ENCODE assay signal across 8 cellular contexts in genomic region chr22:49934144-49934890, GRCh38. TPM values are rescaled to one million over a fixed set of nuclear protein-coding genes. Genes with fewer than 3 reads are reported as not detected.
DNase-seq lines count a peak whose midpoint lies in the region; ATAC-seq and TF ChIP-seq lines count a peak whose summit lies in the region.

No MANE protein-coding gene starts in this region.

- H3K4me1 Mint-ChIP-seq in central memory CD8-positive, alpha-beta T cell, result peaks cover 19% of the 10 kb centered on the region

- H3K27me3 ChIP-seq in PC-9 (ENCODE audit: insufficient read depth, low read depth), result no peaks in the 10 kb centered on the region; the same call in 1 of the 2 replicates
- H3K27me3 ChIP-seq in uterus, result no peaks in the 10 kb centered on the region

- H3K9me2 ChIP-seq in PC-9 (ENCODE audit: insufficient read depth), result no peaks in the 10 kb centered on the region

- H3K27ac ChIP-seq in PC-9 (no peak overlapping the region), uterus (peak overlapping the region; percentile 91 to 92)

- ATAC-seq in central memory CD8-positive, alpha-beta T cell (replicated peaks; ENCODE audit: extremely low read depth, poor library complexity, severe bottlenecking), result no peak
- ATAC-seq in HG02623 (IDR thresholded peaks at IDR 0.05; ENCODE audit: unreplicated experiment) (no peak), GM18519 (IDR thresholded peaks at IDR 0.05; ENCODE audit: low FRiP score, unreplicated experiment) (no peak)

- no peaks in the 10 kb centered on the region for H3K27me3 Mint-ChIP-seq in central memory CD8-positive, alpha-beta T cell

- peak overlapping the region; percentile 68 for H3K4me3 Mint-ChIP-seq in central memory CD8-positive, alpha-beta T cell

- intact Hi-C loops in PC-9 (cut with micrococcal nuclease; ENCODE audit: unreplicated experiment) (no loop called here), uterus (cut with DNase I; ENCODE audit: low total_unique reads) (no loop called here)

- no peaks in the 10 kb centered on the region for H4K20me1 ChIP-seq in PC-9 (ENCODE audit: insufficient read depth)

- BruUV-seq in PC-9 (replicated peaks; lab: Mats Ljungman, UMichigan), result TSS peak; percentile 68

- TF ChIP-seq POLR2A in uterus (IDR thresholded peaks at IDR 0.05), result no peak

- H3K4me1 ChIP-seq in PC-9 (replicated peaks; ENCODE audit: insufficient read depth), result peaks cover 29% of the 10 kb centered on the region
- peaks cover 0 to 33% of the 10 kb centered on the region in 2 donors for H3K4me1 ChIP-seq in uterus

- CTCF ChIA-PET in PC-9 (lab: Charles Lee), result no interaction called here

- POLR2A ChIA-PET in PC-9 (lab: Charles Lee; ENCODE audit: unreplicated experiment), result interaction anchor here (0.5 to 1.0 kb wide), 5 partner anchors 15 to 70 kb away, joined by 3 to 4 read pairs (median 3); partner anchors contain the start of gene PIM3

- H3F3A ChIP-seq in PC-9 (ENCODE audit: insufficient read depth, low read depth), result peaks cover 37% of the 10 kb centered on the region

- TF ChIP-seq CTCF in GM12864 (IDR thresholded peaks at IDR 0.05; ENCODE audit: low read depth, low read length, missing control alignments), result no peak
- no peak for TF ChIP-seq CTCF in PC-9 (conservative IDR thresholded peaks at IDR 0.05)
- TF ChIP-seq CTCF in uterus (IDR thresholded peaks at IDR 0.05), result no peak

- no peaks in the 10 kb centered on the region for H3K9me3 Mint-ChIP-seq in central memory CD8-positive, alpha-beta T cell

- H3K27ac Mint-ChIP-seq in central memory CD8-positive, alpha-beta T cell (ENCODE audit: low read depth), result no peak overlapping the region

- no peak for DNase-seq in GM12864 (ENCODE audit: low read depth)
- DNase-seq in PC-9, result peak; percentile 77 to 88
- no peak for DNase-seq in central memory CD8-positive, alpha-beta T cell (ENCODE audit: low spot score in 2 of 2)
- peak; percentile 63 for DNase-seq in medulla oblongata (ENCODE audit: extremely low spot score)
- DNase-seq in uterus, result peak; percentile 53 to 65
- no peak for DNase-seq in activated CD8-positive, alpha-beta memory T cell treated with anti-CD3 and anti-CD28 coated beads, Interleukin-2, amount 50 U/mL, for 48 hours

- H3K9me3 ChIP-seq in PC-9 (ENCODE audit: insufficient read depth, low read depth), result no peaks in the 10 kb centered on the region
- H3K9me3 ChIP-seq in uterus, result no peaks in the 10 kb centered on the region

- H3K4me2 ChIP-seq in PC-9, result peak overlapping the region; percentile 58

- H3K36me3 Mint-ChIP-seq in central memory CD8-positive, alpha-beta T cell (ENCODE audit: insufficient read depth), result peaks cover 12% of the 10 kb centered on the region

- no peaks in the 10 kb centered on the region for H3K36me3 ChIP-seq in PC-9 (ENCODE audit: low read depth)
- H3K36me3 ChIP-seq in uterus, result no peaks in the 10 kb centered on the region

- H3K79me2 ChIP-seq in PC-9 (ENCODE audit: low read depth), result no peaks in the 10 kb centered on the region

- no peak overlapping the region for H2AFZ ChIP-seq in PC-9

- H3K4me3 ChIP-seq in GM12864 (ENCODE audit: low read depth, low read length), result peak overlapping the region; percentile 78
- H3K4me3 ChIP-seq in PC-9, result no peak overlapping the region; the same call in 1 of the 2 replicates
- peak overlapping the region in 1 of 2 donors; percentile 42 for H3K4me3 ChIP-seq in uterus

RNA-seq across cellular contexts. Expression of gene CRELD2, which starts 15.9 kb away (rescaled TPM):
- total RNA-seq in PC-9 (2021) (30.7 and 34.1 TPM in 2 replicates), uterus (10 to 100 TPM in 2 of 4 donors, 1 to 10 TPM in 2; 3.6 to 37.0 (median 14.6) TPM)

RNA-seq across cellular contexts. Expression of gene ALG12, which starts 16.1 kb away (rescaled TPM):
- total RNA-seq in PC-9 (2021) (16.8 and 19.2 TPM in 2 replicates), uterus (10 to 100 TPM; 11.8 to 22.5 (median 18.3) TPM)

RNA-seq across cellular contexts. Expression of gene PIM3, which starts 26.3 kb away (rescaled TPM):
- total RNA-seq in PC-9 (2021) (67.0 and 84.8 TPM in 2 replicates), uterus (100 to 1,000 TPM in 1 of 4 donors, 10 to 100 TPM in 3; 31.7 to 106 (median 53.6) TPM)

Comparison
In these comparisons a context has a peak if more than half of its experiments do, and no peak if none do; other contexts are left out.
1. DNase-seq: peak in PC-9 (2 of 2), medulla oblongata (single experiment) and uterus (2 of 2); none in GM12864 (single experiment), central memory CD8-positive, alpha-beta T cell (0 of 2) and activated CD8-positive, alpha-beta memory T cell treated with anti-CD3 and anti-CD28 coated beads, Interleukin-2, amount 50 U/mL, for 48 hours (single experiment).